Comparison of ENCODE assay signal across 25 cellular contexts in genomic region chr22:30010789-30011405, GRCh38.
"Had no signal": no experiment of that assay in that cellular context is flagged by ENCODE, and none has a peak within 500 bp of the region (broad histone marks: within the 10 kb centered on the region; RNA-seq: fewer than 3 reads in every experiment).

No MANE protein-coding gene starts in this region.

- H3K27ac ChIP-seq: adrenal gland, ascending aorta, brain microvascular endothelial cell, lower lobe of right lung, right lobe of liver, WERI-Rb-1 had no signal

- DNase-seq: activated CD4-positive, alpha-beta T cell treated with anti-CD3 and anti-CD28 coated beads, Interleukin-2, amount 50 U/mL, for 1 hour; activated CD4-positive, CD25-positive, alpha-beta regulatory T cell treated with anti-CD3 and anti-CD28 coated beads, Interleukin-2, amount 50 U/mL, for 72 hours; activated CD8-positive, alpha-beta T cell treated with anti-CD3 and anti-CD28 coated beads, Interleukin-2, amount 10 ng/mL, durations not matched to agents 7 days and 5 days; activated gamma-delta T cell treated with Interleukin-2 at 50 U/mL for 16 hours; adrenal gland; brain microvascular endothelial cell; central memory CD4-positive, alpha-beta T cell; dermis blood vessel endothelial cell; effector CD8-positive, alpha-beta T cell; immature natural killer cell; lower lobe of right lung; naive B cell; occipital lobe; posterior cingulate gyrus; right lobe of liver; small intestine; stimulated activated CD4-positive, alpha-beta T cell treated with anti-CD3 and anti-CD28 coated beads, Interleukin-2, amount 100 ng/mL, for 24 hours; stimulated activated naive CD8-positive, alpha-beta T cell treated with anti-CD3 and anti-CD28 coated beads, Interleukin-15, amount 100 ng/mL, for 72 hours; T-cell; WERI-Rb-1 had no signal

- H3K4me3 ChIP-seq: adrenal gland, ascending aorta, lower lobe of right lung, right lobe of liver had no signal

- FAIRE-seq: small intestine had no signal

- ATAC-seq: activated CD8-positive, alpha-beta T cell treated with anti-CD3 and anti-CD28 coated beads, Interleukin-2, amount 10 ng/mL, durations not matched to agents 7 days and 5 days; activated naive CD4-positive, alpha-beta T cell treated with anti-CD3 and anti-CD28 coated beads, Interleukin-2, amount 50 U/mL, for 72 hours; esophagus mucosa; left lobe of liver; lower lobe of right lung; right lobe of liver; stimulated activated effector memory CD8-positive, alpha-beta T cell treated with anti-CD3 and anti-CD28 coated beads, Interleukin-12 subunit alpha, Interleukin-12 subunit beta, amount 100 ng/mL, for 72 hours; stimulated activated naive CD8-positive, alpha-beta T cell treated with anti-CD3 and anti-CD28 coated beads, Interleukin-15, amount 100 ng/mL, for 72 hours; T-cell had no signal
